ENCODE assay signal across 8 cellular contexts in genomic region chr12:53751336-53752191, GRCh38.
DNase-seq lines count a peak whose midpoint lies in the region; ATAC-seq lines count a peak whose summit lies in the region.

Gene CISTR (minus strand): TSS chr12:53751979.

- H3K4me1 Mint-ChIP-seq in activated naive CD8-positive, alpha-beta T cell treated with anti-CD3 and anti-CD28 coated beads, Interleukin-2, amount 50 U/mL, for 24 hours = peaks cover 25% of the 10 kb centered on the region

- H3K9ac ChIP-seq in iPS-20b (ENCODE audit: low read depth, low read length) = peak within 1 kb of the TSS; percentile 16; the same call in 1 of the 2 replicates

- H3K9me3 ChIP-seq in iPS-20b (ENCODE audit: insufficient read depth, low read depth, low read length) = no peaks in the 10 kb centered on the region

- no peaks in the 10 kb centered on the region for H3K36me3 ChIP-seq in iPS-20b (ENCODE audit: insufficient read depth, low read depth, low read length)

- no peaks in the 10 kb centered on the region for H3K36me3 Mint-ChIP-seq in activated naive CD8-positive, alpha-beta T cell treated with anti-CD3 and anti-CD28 coated beads, Interleukin-2, amount 50 U/mL, for 24 hours (ENCODE audit: low read depth)

- no peak within 1 kb of the TSS for H3K4me3 Mint-ChIP-seq in activated naive CD8-positive, alpha-beta T cell treated with anti-CD3 and anti-CD28 coated beads, Interleukin-2, amount 50 U/mL, for 24 hours

- no peak for ATAC-seq in activated naive CD8-positive, alpha-beta T cell treated with anti-CD3 and anti-CD28 coated beads, Interleukin-2, amount 50 U/mL, for 24 hours
- ATAC-seq in GM21447 (IDR thresholded peaks at IDR 0.05; ENCODE audit: unreplicated experiment) (no peak), GM21528 (IDR thresholded peaks at IDR 0.05; ENCODE audit: low FRiP score, unreplicated experiment) (no peak)

- H3K4me1 ChIP-seq in iPS-20b (ENCODE audit: insufficient read depth, low read length) = peaks cover 26% of the 10 kb centered on the region

- H3K27me3 ChIP-seq in iPS-20b (ENCODE audit: insufficient read depth, low read length) = peaks cover 99% of the 10 kb centered on the region

- H3K27ac ChIP-seq in iPS-20b (ENCODE audit: low read length) = no peak within 1 kb of the TSS

- peak within 1 kb of the TSS; percentile 71 for H3K4me3 ChIP-seq in iPS-20b (ENCODE audit: low read length)

- no peak within 1 kb of the TSS for H3K27ac Mint-ChIP-seq in activated naive CD8-positive, alpha-beta T cell treated with anti-CD3 and anti-CD28 coated beads, Interleukin-2, amount 50 U/mL, for 24 hours

- H3K27me3 Mint-ChIP-seq in activated naive CD8-positive, alpha-beta T cell treated with anti-CD3 and anti-CD28 coated beads, Interleukin-2, amount 50 U/mL, for 24 hours = peaks cover 18% of the 10 kb centered on the region

- H3K9me3 Mint-ChIP-seq in activated naive CD8-positive, alpha-beta T cell treated with anti-CD3 and anti-CD28 coated beads, Interleukin-2, amount 50 U/mL, for 24 hours = no peaks in the 10 kb centered on the region

- DNase-seq in activated T-cell treated with anti-CD3 and anti-CD28 coated beads, Interleukin-2, amount 50 U/mL, for 1 hour = peak; percentile 39
- no peak for DNase-seq in activated T-cell treated with anti-CD3 and anti-CD28 coated beads for 4 hours
- DNase-seq in NCI-H1092 (lab: John Stamatoyannopoulos, UW) = peak; percentile 6
- DNase-seq in activated naive CD8-positive, alpha-beta T cell treated with anti-CD3 and anti-CD28 coated beads, Interleukin-2, amount 50 U/mL, for 24 hours = peak; percentile 44
- DNase-seq in stimulated activated naive CD4-positive, alpha-beta T cell (lab: John Stamatoyannopoulos, UW) = peak in 4 of 6 experiments; percentile 9 to 37 (median 33)
